Comparison of ENCODE assay signal across 11 cellular contexts in the genomic region with DNA sequence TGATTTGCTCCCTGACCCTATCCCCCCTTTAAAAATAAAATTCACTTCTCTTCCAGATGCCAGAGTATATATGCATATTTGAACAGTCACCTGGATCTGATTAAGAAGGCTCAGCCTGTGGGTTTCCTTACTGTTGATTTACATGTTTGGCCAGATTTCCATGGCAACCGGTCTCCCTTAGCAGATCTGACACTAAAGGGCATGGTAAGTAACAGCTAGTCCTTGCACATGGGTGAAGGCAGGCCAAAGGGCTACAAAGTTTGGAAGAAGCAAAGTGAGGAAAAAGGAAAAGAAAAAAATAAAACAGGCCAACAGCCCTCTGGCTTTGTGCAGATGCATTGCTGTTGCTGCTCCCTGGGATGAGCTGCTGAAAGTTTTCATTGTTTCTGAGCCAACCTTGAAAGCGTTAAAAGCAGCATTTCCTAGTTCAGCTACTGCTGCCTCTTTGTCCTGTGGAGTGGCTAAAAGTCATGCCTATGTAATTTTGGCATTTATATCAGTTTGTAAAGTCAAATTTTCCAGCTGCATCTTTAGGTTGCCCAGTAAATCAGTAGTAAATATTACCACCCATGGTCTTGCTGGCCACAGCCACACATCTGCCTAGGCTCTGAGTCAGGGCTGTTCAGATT.
DNase-seq lines count a peak whose midpoint lies in the region; ATAC-seq and TF ChIP-seq lines count a peak whose summit lies in the region.
"Had no signal": no experiment of that assay in that cellular context is flagged by ENCODE, and none has a peak within 500 bp of the region (broad histone marks: within the 10 kb centered on the region; RNA-seq: fewer than 3 reads in every experiment).

No MANE protein-coding gene starts in this region.

- H3K56ac ChIP-seq in mesendoderm (ENCODE audit: low read length): no peak overlapping the region

- ATAC-seq in GM19452 (IDR thresholded peaks at IDR 0.05; ENCODE audit: unreplicated experiment): no peak
- ATAC-seq in GM18519 (IDR thresholded peaks at IDR 0.05; ENCODE audit: low FRiP score, unreplicated experiment): no peak
- no peak for ATAC-seq in upper lobe of right lung

- no peak overlapping the region for H2AK5ac ChIP-seq in mesendoderm (ENCODE audit: low read length)

- H3K79me2 ChIP-seq in mesendoderm (ENCODE audit: control insufficient read depth, insufficient read depth, low read length): no peaks in the 10 kb centered on the region

- TF ChIP-seq CTCF in BJ (IDR thresholded peaks at IDR 0.05; ENCODE audit: insufficient read depth, low read depth, low read length) (0 out of 2 replicates have a peak, but pooled peaks have one; percentile 17), epithelial cell of proximal tubule (conservative IDR thresholded peaks at IDR 0.05; ENCODE audit: low read depth, low read length) (no peak), upper lobe of right lung (IDR thresholded peaks at IDR 0.05) (no peak)

- CTCF ChIA-PET in BJ (lab: Yijun Ruan, JAX): interaction anchor here (0.7 kb wide), 2 partner anchors 854 to 856 kb away, joined by 3 read pairs; no protein-coding TSS in a partner anchor

- H3K4ac ChIP-seq in mesendoderm (ENCODE audit: low read depth, low read length): no peak overlapping the region

- H3K79me1 ChIP-seq in mesendoderm (ENCODE audit: low read length): no peaks in the 10 kb centered on the region

- intact Hi-C loops in upper lobe of right lung (cut with DNase I): no loop called here

- H4K8ac ChIP-seq in mesendoderm (ENCODE audit: low read depth, low read length): no peak overlapping the region

- POLR2A ChIA-PET in BJ (lab: Charles Lee): no interaction called here

- H3K4me2 ChIP-seq in mesendoderm (ENCODE audit: low read length): no peak overlapping the region

- WGBS in mesendoderm (ENCODE audit: extremely low coverage, insufficient coverage, low lambda C conversion rate): no CpG with 5 or more reads among the region's 2 CpGs

- H3K18ac ChIP-seq in mesendoderm (ENCODE audit: low read length): no peak overlapping the region

- no peak overlapping the region for H3K27ac ChIP-seq in mesendoderm (ENCODE audit: low read depth, low read length)
- no peak overlapping the region for H3K27ac ChIP-seq in upper lobe of right lung
- H3K27ac ChIP-seq: SJSA1 had no signal

- no peak overlapping the region for H3K4me3 ChIP-seq in BJ (ENCODE audit: low read depth, low read length)
- H3K4me3 ChIP-seq in MG63: no peak overlapping the region
- H3K4me3 ChIP-seq in epithelial cell of proximal tubule (ENCODE audit: low read depth, low read length): no peak overlapping the region
- no peak overlapping the region for H3K4me3 ChIP-seq in mesendoderm (ENCODE audit: low read length)
- no peak overlapping the region for H3K4me3 ChIP-seq in upper lobe of right lung
- H3K4me3 ChIP-seq: SJSA1 had no signal

- H3K36me3 ChIP-seq in BJ (ENCODE audit: control insufficient read depth, insufficient read depth, low read length) (no peaks in the 10 kb centered on the region), MG63 (no peaks in the 10 kb centered on the region), mesendoderm (ENCODE audit: control insufficient read depth, insufficient read depth, low read length) (no peaks in the 10 kb centered on the region), upper lobe of right lung (no peaks in the 10 kb centered on the region)
- H3K36me3 ChIP-seq: SJSA1 had no signal

- H3K9me3 ChIP-seq in MG63: peaks cover 2% of the 10 kb centered on the region; the same call in 1 of the 2 replicates
- H3K9me3 ChIP-seq in upper lobe of right lung: no peaks in the 10 kb centered on the region
- H3K9me3 ChIP-seq: SJSA1 had no signal

- H2BK5ac ChIP-seq in mesendoderm (ENCODE audit: low read length): no peak overlapping the region

- H2BK120ac ChIP-seq in mesendoderm (ENCODE audit: low read depth, low read length): no peak overlapping the region

- H3K4me1 ChIP-seq in mesendoderm (ENCODE audit: control insufficient read depth, low read depth, low read length) (no peaks in the 10 kb centered on the region), upper lobe of right lung (no peaks in the 10 kb centered on the region)

- H3K9ac ChIP-seq in mesendoderm (ENCODE audit: low read length): no peak overlapping the region

- H2BK15ac ChIP-seq in mesendoderm (replicated peaks; ENCODE audit: low read depth): peak overlapping the region; percentile 19

- H3K27me3 ChIP-seq in BJ (ENCODE audit: control insufficient read depth, insufficient read depth, low read length) (no peaks in the 10 kb centered on the region), MG63 (no peaks in the 10 kb centered on the region), mesendoderm (ENCODE audit: insufficient read depth, low read length, poor library complexity) (no peaks in the 10 kb centered on the region), upper lobe of right lung (no peaks in the 10 kb centered on the region)
- H3K27me3 ChIP-seq: SJSA1 had no signal

- no peak overlapping the region for H4K5ac ChIP-seq in mesendoderm (ENCODE audit: low read length)

- no peak overlapping the region for H3K23ac ChIP-seq in mesendoderm (ENCODE audit: low read length)

- DNase-seq in BJ (ENCODE audit: low read depth) (peak; percentile 62), MG63 (peak; percentile 21), epithelial cell of proximal tubule (ENCODE audit: low read depth) (peak; percentile 15), mesendoderm (peak; percentile 90), NCI-H1092 (lab: John Stamatoyannopoulos, UW) (no peak), upper lobe of right lung (no peak)
- DNase-seq: activated T-cell treated with anti-CD3 and anti-CD28 coated beads for 4 hours, NCI-H1048 had no signal

Comparison
In these comparisons a context has a peak if more than half of its experiments do, and no peak if none do; other contexts are left out.
1. DNase-seq: peak in BJ (single experiment), MG63 (single experiment), epithelial cell of proximal tubule (single experiment) and mesendoderm (single experiment); none in NCI-H1092 (single experiment) and upper lobe of right lung (single experiment).